Comparison of ENCODE assay signal across 14 cellular contexts in genomic region chr6:68040780-68041179, GRCh38.
A peak's percentile ranks its signal among the peaks of the same experiment; 100 is the strongest.
DNase-seq lines count a peak whose midpoint lies in the region; ATAC-seq and TF ChIP-seq lines count a peak whose summit lies in the region.
"Had no signal": no experiment of that assay in that cellular context is flagged by ENCODE, and none has a peak within 500 bp of the region (broad histone marks: within the 10 kb centered on the region; RNA-seq: fewer than 3 reads in every experiment).

No MANE protein-coding gene starts in this region.

- H3K4me3 ChIP-seq in left ventricle myocardium inferior (peak overlapping the region; percentile 49), iPS-20b (ENCODE audit: low read length) (peak overlapping the region; percentile 61; the same call in 1 of the 2 replicates), thoracic aorta (peak overlapping the region; percentile 40)
- H3K4me3 ChIP-seq: left lung, SK-N-MC had no signal

- H3K4me3 Mint-ChIP-seq in activated B cell treated with CpG ODN at 0.5 μM for 24 hours = peak overlapping the region; percentile 12

- peak overlapping the region; percentile 90; the same call in 1 of the 2 replicates for H3K9ac ChIP-seq in iPS-20b (ENCODE audit: low read depth, low read length)

- peaks cover 5% of the 10 kb centered on the region for H3K9me3 Mint-ChIP-seq in activated B cell treated with CpG ODN at 0.5 μM for 24 hours

- H3K27ac Mint-ChIP-seq in activated B cell treated with CpG ODN at 0.5 μM for 24 hours = no peak overlapping the region

- no peaks in the 10 kb centered on the region for H3K4me1 Mint-ChIP-seq in activated B cell treated with CpG ODN at 0.5 μM for 24 hours

- intact Hi-C loops in left ventricle myocardium inferior (cut with micrococcal nuclease) = no loop called here
- intact Hi-C loops in left ventricle myocardium superior (cut with micrococcal nuclease) = no loop called here
- intact Hi-C loops in activated B cell treated with CpG ODN at 0.5 μM for 24 hours (cut with micrococcal nuclease) = no loop called here

- POLR2A ChIA-PET in activated B cell treated with CpG ODN at 0.5 μM for 24 hours (lab: Charles Lee) = no interaction called here

- CTCF ChIA-PET in activated B cell treated with CpG ODN at 0.5 μM for 24 hours (lab: Charles Lee) = no interaction called here

- H3K36me3 ChIP-seq in left ventricle myocardium inferior = no peaks in the 10 kb centered on the region
- no peaks in the 10 kb centered on the region for H3K36me3 ChIP-seq in iPS-20b (ENCODE audit: insufficient read depth, low read depth, low read length)
- H3K36me3 ChIP-seq in thoracic aorta = no peaks in the 10 kb centered on the region
- H3K36me3 ChIP-seq: left lung had no signal

- peak overlapping the region; percentile 36 for H3K27ac ChIP-seq in left ventricle myocardium inferior (replicated peaks)
- peak overlapping the region; percentile 80 for H3K27ac ChIP-seq in iPS-20b (ENCODE audit: low read length)
- no peak overlapping the region for H3K27ac ChIP-seq in thoracic aorta
- H3K27ac ChIP-seq: left lung, SK-N-MC, skin epidermis had no signal

- TF ChIP-seq CTCF in left ventricle myocardium inferior (IDR thresholded peaks at IDR 0.05; ENCODE audit: borderline replicate concordance) (no peak), activated B cell treated with CpG ODN at 0.5 μM for 24 hours (IDR thresholded peaks at IDR 0.05) (no peak), thoracic aorta (IDR thresholded peaks at IDR 0.05) (no peak)

- H3K9me3 ChIP-seq in left ventricle myocardium inferior (replicated peaks) = peaks cover 6% of the 10 kb centered on the region
- H3K9me3 ChIP-seq in iPS-20b (ENCODE audit: insufficient read depth, low read depth, low read length) = 0 out of 2 replicates have a peak, but pooled peaks cover 4% of the 10 kb centered on the region
- no peaks in the 10 kb centered on the region for H3K9me3 ChIP-seq in thoracic aorta

- no peaks in the 10 kb centered on the region for H3K27me3 Mint-ChIP-seq in activated B cell treated with CpG ODN at 0.5 μM for 24 hours

- H3K36me3 Mint-ChIP-seq in activated B cell treated with CpG ODN at 0.5 μM for 24 hours (ENCODE audit: low read depth) = no peaks in the 10 kb centered on the region

- H3K4me1 ChIP-seq in left ventricle myocardium inferior (no peaks in the 10 kb centered on the region), iPS-20b (ENCODE audit: insufficient read depth, low read length) (peaks cover 41% of the 10 kb centered on the region; the same call in 1 of the 2 replicates), thoracic aorta (ENCODE audit: control insufficient read depth in 1 of 2, low read depth in 2 of 2) (no peaks in the 10 kb centered on the region)
- H3K4me1 ChIP-seq: left lung had no signal

- H3K27me3 ChIP-seq in left ventricle myocardium inferior (ENCODE audit: low read depth) = no peaks in the 10 kb centered on the region
- H3K27me3 ChIP-seq in iPS-20b (ENCODE audit: insufficient read depth, low read length) = no peaks in the 10 kb centered on the region
- no peaks in the 10 kb centered on the region for H3K27me3 ChIP-seq in thoracic aorta (replicated peaks; ENCODE audit: insufficient read depth)
- H3K27me3 ChIP-seq: left lung had no signal

- DNase-seq in left ventricle myocardium inferior (no peak), left ventricle myocardium superior (no peak), activated B cell treated with CpG ODN at 0.5 μM for 24 hours (no peak), thoracic aorta (ENCODE audit: low spot score) (no peak), DMS 273 (lab: John Stamatoyannopoulos, UW; ENCODE audit: unreplicated experiment) (no peak), OCI-M2 (lab: John Stamatoyannopoulos, UW; ENCODE audit: unreplicated experiment) (no peak), NCI-H524 treated with DMSO at 0.1 percent for 48 hours (lab: John Stamatoyannopoulos, UW) (no peak)
- DNase-seq: activated naive CD4-positive, alpha-beta T cell treated with Interleukin-2 at 50 U/mL for 16 hours; caudate nucleus; head of caudate nucleus; left lung had no signal

- ATAC-seq in left ventricle myocardium superior = no peak
- no peak for ATAC-seq in activated B cell treated with CpG ODN at 0.5 μM for 24 hours (ENCODE audit: low read depth)
- ATAC-seq in thoracic aorta (ENCODE audit: insufficient number of reproducible peaks, low FRiP score, low read depth) = no peak
- ATAC-seq: left lung had no signal

Comparison
In these comparisons a context has a peak if more than half of its experiments do, and no peak if none do; other contexts are left out.
1. H3K27ac ChIP-seq: peak in left ventricle myocardium inferior (single experiment) and iPS-20b (single experiment); none in thoracic aorta (0 of 2).
2. Peak in every context shown above with its lines, with median percentiles within 50 percentile points of each other: H3K4me3 ChIP-seq.